ENCODE assay signal across 14 cellular contexts in genomic region chr17:16921451-16921850, GRCh38. TPM values are rescaled to one million over a fixed set of nuclear protein-coding genes. Genes with fewer than 3 reads are reported as not detected.
"Had no signal": no experiment of that assay in that cellular context is flagged by ENCODE, and none has a peak within 500 bp of the region (broad histone marks: within the 10 kb centered on the region; RNA-seq: fewer than 3 reads in every experiment).

No MANE protein-coding gene starts in this region.

RNA-seq across cellular contexts. Expression of gene TNFRSF13B, which starts 50.5 kb away (rescaled TPM):
- total RNA-seq: heart left ventricle, kidney epithelial cell, left ventricle myocardium superior, lung microvascular endothelial cell, myocyte, osteoblast, psoas muscle, skeletal muscle tissue, temporal lobe, tibial nerve, upper lobe of right lung had no signal
- polyA plus RNA-seq: heart left ventricle, immature natural killer cell, neural cell, pancreas, psoas muscle had no signal
